15 cellular contexts compared by ENCODE assay signal in the genomic region with DNA sequence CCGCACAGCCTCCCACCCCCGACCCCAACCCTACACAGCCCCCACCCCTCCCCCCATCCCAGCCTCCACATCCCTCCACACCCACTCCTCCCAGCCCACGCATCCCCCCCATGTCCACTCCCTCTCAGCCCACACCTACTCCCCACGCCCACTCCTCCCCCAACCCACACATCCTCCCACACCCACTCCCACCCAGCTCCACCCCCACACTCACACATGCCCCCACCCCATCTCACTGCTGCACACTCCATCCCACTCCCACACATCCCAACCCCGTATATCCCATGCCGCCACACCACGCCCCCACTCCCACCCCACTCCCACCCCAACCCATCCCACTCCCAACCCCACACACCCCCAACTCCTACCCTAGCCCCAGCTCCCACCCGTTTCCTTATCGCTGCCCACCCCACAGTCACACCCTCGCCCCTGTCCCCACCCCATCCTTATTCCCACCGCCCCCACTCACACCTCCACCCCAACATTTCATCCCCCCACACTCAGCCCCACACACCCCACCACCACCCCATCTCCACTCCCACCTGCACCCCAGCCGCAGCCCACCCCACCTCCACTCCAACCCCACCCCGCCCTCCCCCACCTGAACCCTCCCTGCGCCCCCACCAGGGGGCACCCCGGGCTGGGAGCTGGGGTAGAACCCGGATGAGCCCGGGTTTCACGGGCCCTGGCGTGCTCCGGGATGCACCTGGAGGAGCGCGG. TPM values are rescaled to one million over a fixed set of nuclear protein-coding genes. Genes with fewer than 3 reads are reported as not detected.
DNase-seq lines count a peak whose midpoint lies in the region; ATAC-seq lines count a peak whose summit lies in the region.
"Had no signal": no experiment of that assay in that cellular context is flagged by ENCODE, and none has a peak within 500 bp of the region (broad histone marks: within the 10 kb centered on the region; RNA-seq: fewer than 3 reads in every experiment).

No MANE protein-coding gene starts in this region.

- no peak for DNase-seq in stimulated activated naive CD8-positive, alpha-beta T cell treated with anti-CD3 and anti-CD28 coated beads, Interleukin-15, amount 100 ng/mL, for 72 hours
- no peak for DNase-seq in stimulated activated naive CD8-positive, alpha-beta T cell treated with anti-CD3 and anti-CD28 coated beads, Interleukin-15, Interleukin-2, amounts not matched to agents 100 U/mL and 50 U/mL, for 24 hours
- DNase-seq in NCI-H82 treated with DMSO at 0.1 percent for 48 hours (lab: John Stamatoyannopoulos, UW; ENCODE audit: unreplicated experiment): no peak
- DNase-seq: C1 segment of cervical spinal cord, GM23248, IMR-90, NCI-H1417, NCI-H2029, NCI-H510A, NCI-H82, Peyer's patch, Right ventricle myocardium superior had no signal

- peaks cover 0 to under 1% of the 10 kb centered on the region in 2 donors for H3K9me3 Mint-ChIP-seq in stimulated activated naive CD8-positive, alpha-beta T cell treated with anti-CD3 and anti-CD28 coated beads, Interleukin-15, amount 100 ng/mL, for 72 hours

- H3K4me3 Mint-ChIP-seq in stimulated activated naive CD8-positive, alpha-beta T cell treated with anti-CD3 and anti-CD28 coated beads, Interleukin-15, amount 100 ng/mL, for 72 hours: no peak overlapping the region

- peak; percentile 61 for ATAC-seq in stimulated activated naive CD8-positive, alpha-beta T cell treated with anti-CD3 and anti-CD28 coated beads, Interleukin-15, amount 100 ng/mL, for 72 hours
- no peak for ATAC-seq in stimulated activated naive CD8-positive, alpha-beta T cell treated with anti-CD3 and anti-CD28 coated beads, Interleukin-15, Interleukin-2, amounts not matched to agents 100 U/mL and 50 U/mL, for 24 hours
- ATAC-seq in esophagus mucosa (peak; percentile 22), GM19328 (IDR thresholded peaks at IDR 0.05; ENCODE audit: unreplicated experiment) (no peak), GM18861 (IDR thresholded peaks at IDR 0.05; ENCODE audit: unreplicated experiment) (no peak)

- no peaks in the 10 kb centered on the region for H3K4me1 Mint-ChIP-seq in stimulated activated naive CD8-positive, alpha-beta T cell treated with anti-CD3 and anti-CD28 coated beads, Interleukin-15, amount 100 ng/mL, for 72 hours

- no peaks in the 10 kb centered on the region for H3K27me3 Mint-ChIP-seq in stimulated activated naive CD8-positive, alpha-beta T cell treated with anti-CD3 and anti-CD28 coated beads, Interleukin-15, amount 100 ng/mL, for 72 hours

- H3K27ac Mint-ChIP-seq in stimulated activated naive CD8-positive, alpha-beta T cell treated with anti-CD3 and anti-CD28 coated beads, Interleukin-15, amount 100 ng/mL, for 72 hours: no peak overlapping the region

RNA-seq across cellular contexts. Expression of gene TDRD12, which starts 0.8 kb away (rescaled TPM):
- 0.08 TPM for total RNA-seq in esophagus mucosa
- total RNA-seq: Right ventricle myocardium superior had no signal

RNA-seq across cellular contexts. Expression of gene NUDT19, which starts 28.8 kb away (rescaled TPM):
- 13.4 TPM for total RNA-seq in esophagus mucosa

RNA-seq across cellular contexts. Expression of gene RGS9BP, which starts 44.7 kb away (rescaled TPM):
- total RNA-seq in esophagus mucosa: 0.16 TPM

RNA-seq across cellular contexts. Expression of gene ANKRD27, which starts 45.4 kb away (rescaled TPM):
- total RNA-seq in esophagus mucosa: 22.3 TPM

Comparison
In these comparisons a context has a peak if more than half of its experiments do, and no peak if none do; other contexts are left out.
1. ATAC-seq: peak in stimulated activated naive CD8-positive, alpha-beta T cell treated with anti-CD3 and anti-CD28 coated beads, Interleukin-15, amount 100 ng/mL, for 72 hours (single experiment) and esophagus mucosa (single experiment); none in stimulated activated naive CD8-positive, alpha-beta T cell treated with anti-CD3 and anti-CD28 coated beads, Interleukin-15, Interleukin-2, amounts not matched to agents 100 U/mL and 50 U/mL, for 24 hours (single experiment), GM19328 (single experiment) and GM18861 (single experiment).